14 cellular contexts compared by ENCODE assay signal in genomic region chr13:41487222-41487621, GRCh38. TPM values are rescaled to one million over a fixed set of nuclear protein-coding genes. Genes with fewer than 3 reads are reported as not detected.
DNase-seq lines count a peak whose midpoint lies in the region; ATAC-seq, FAIRE-seq and TF ChIP-seq lines count a peak whose summit lies in the region.
"Had no signal": no experiment of that assay in that cellular context is flagged by ENCODE, and none has a peak within 500 bp of the region (broad histone marks: within the 10 kb centered on the region; RNA-seq: fewer than 3 reads in every experiment).

No MANE protein-coding gene starts in this region.

- H3K9me3 Mint-ChIP-seq in activated naive CD8-positive, alpha-beta T cell (ENCODE audit: low read depth), result peaks cover 18% of the 10 kb centered on the region
- peaks cover 31% of the 10 kb centered on the region for H3K9me3 Mint-ChIP-seq in activated naive CD8-positive, alpha-beta T cell treated with anti-CD3 and anti-CD28 coated beads for 36 hours
- H3K9me3 Mint-ChIP-seq in activated naive CD8-positive, alpha-beta T cell treated with anti-CD3 and anti-CD28 coated beads, Interleukin-2, amount 50 U/mL, for 24 hours, result peaks cover 36% of the 10 kb centered on the region
- H3K9me3 Mint-ChIP-seq in naive thymus-derived CD4-positive, alpha-beta T cell, result peaks cover 7 to 47% (median 24%) of the 10 kb centered on the region in 11 donors
- peaks cover 9 to 22% of the 10 kb centered on the region in 2 donors for H3K9me3 Mint-ChIP-seq in stimulated activated naive B cell treated with anti-CD40 and anti-IgM and Interleukin-4, amounts not matched to agents 10 μg/mL and 1 μg/mL and 100 μg/mL, for 72 hours

- no peaks in the 10 kb centered on the region for H3K27me3 ChIP-seq in naive thymus-derived CD4-positive, alpha-beta T cell (ENCODE audit: control insufficient read depth in 2 of 2, insufficient read depth in 2 of 2, low read length in 2 of 2)
- H3K27me3 ChIP-seq in pancreas (no peaks in the 10 kb centered on the region), heart left ventricle (no peaks in the 10 kb centered on the region)

- no peak for TF ChIP-seq POLR2A in heart left ventricle (IDR thresholded peaks at IDR 0.05)

- H3K27ac ChIP-seq in naive thymus-derived CD4-positive, alpha-beta T cell (ENCODE audit: low read depth, low read length), result peak overlapping the region; percentile 69
- H3K27ac ChIP-seq in pancreas, result no peak overlapping the region
- H3K27ac ChIP-seq in heart left ventricle, result no peak overlapping the region
- H3K27ac ChIP-seq: A549, C4-2B had no signal

- TF ChIP-seq CTCF in pancreas (IDR thresholded peaks at IDR 0.05), result no peak
- TF ChIP-seq CTCF in heart left ventricle (IDR thresholded peaks at IDR 0.05), result no peak

- H3K27ac Mint-ChIP-seq in activated naive CD8-positive, alpha-beta T cell, result peak overlapping the region; percentile 78
- no peak overlapping the region for H3K27ac Mint-ChIP-seq in activated naive CD8-positive, alpha-beta T cell treated with anti-CD3 and anti-CD28 coated beads for 36 hours
- peak overlapping the region; percentile 12 for H3K27ac Mint-ChIP-seq in activated naive CD8-positive, alpha-beta T cell treated with anti-CD3 and anti-CD28 coated beads, Interleukin-2, amount 50 U/mL, for 24 hours
- H3K27ac Mint-ChIP-seq in naive thymus-derived CD4-positive, alpha-beta T cell, result peak overlapping the region in 7 of 9 donors; percentile 93 to 99 (median 96)
- peak overlapping the region; percentile 21 for H3K27ac Mint-ChIP-seq in stimulated activated naive B cell treated with anti-CD40 and anti-IgM and Interleukin-4, amounts not matched to agents 10 μg/mL and 1 μg/mL and 100 μg/mL, for 72 hours

- intact Hi-C loops in naive thymus-derived CD4-positive, alpha-beta T cell (cut with micrococcal nuclease), result no loop called here
- intact Hi-C loops in pancreas (cut with DNase I), result no loop called here
- intact Hi-C loops in heart left ventricle (cut with DNase I), result no loop called here

- ATAC-seq in activated naive CD8-positive, alpha-beta T cell treated with anti-CD3 and anti-CD28 coated beads, Interleukin-2, amount 50 U/mL, for 24 hours, result no peak
- ATAC-seq in naive thymus-derived CD4-positive, alpha-beta T cell, result no peak
- no peak for ATAC-seq in stimulated activated naive B cell treated with anti-CD40 and anti-IgM and Interleukin-4, amounts not matched to agents 10 μg/mL and 1 μg/mL and 100 μg/mL, for 72 hours (replicated peaks)
- ATAC-seq in pancreas (no peak), heart left ventricle (no peak)
- ATAC-seq: A549 had no signal

- DNase-seq in activated naive CD8-positive, alpha-beta T cell treated with anti-CD3 and anti-CD28 coated beads for 36 hours, result no peak
- DNase-seq in activated naive CD8-positive, alpha-beta T cell treated with anti-CD3 and anti-CD28 coated beads, Interleukin-2, amount 50 U/mL, for 24 hours, result no peak
- DNase-seq in naive thymus-derived CD4-positive, alpha-beta T cell, result no peak
- DNase-seq in stimulated activated naive B cell treated with anti-CD40 and anti-IgM and Interleukin-4, amounts not matched to agents 10 μg/mL and 1 μg/mL and 100 μg/mL, for 72 hours, result no peak
- DNase-seq in pancreas (no peak), heart left ventricle (no peak), SK-N-DZ (ENCODE audit: low spot score) (no peak)
- DNase-seq: BE2C, GF-D8 had no signal

- no peaks in the 10 kb centered on the region for H3K36me3 ChIP-seq in naive thymus-derived CD4-positive, alpha-beta T cell (ENCODE audit: control insufficient read depth in 2 of 3, insufficient read depth in 3 of 3, low read length in 3 of 3)
- H3K36me3 ChIP-seq in pancreas (no peaks in the 10 kb centered on the region), heart left ventricle (no peaks in the 10 kb centered on the region)
- H3K36me3 ChIP-seq: BE2C, HAP-1 had no signal

- no peaks in the 10 kb centered on the region for H3K9me3 ChIP-seq in naive thymus-derived CD4-positive, alpha-beta T cell (ENCODE audit: control insufficient read depth in 2 of 3, low read length in 3 of 3)
- H3K9me3 ChIP-seq in pancreas (no peaks in the 10 kb centered on the region), heart left ventricle (peaks cover 0 to 18% (median under 1%) of the 10 kb centered on the region in 12 donors)
- H3K9me3 ChIP-seq: A549, BE2C, HAP-1 had no signal

- H3K36me3 Mint-ChIP-seq in activated naive CD8-positive, alpha-beta T cell, result peaks cover 24% of the 10 kb centered on the region
- peaks cover 21% of the 10 kb centered on the region for H3K36me3 Mint-ChIP-seq in activated naive CD8-positive, alpha-beta T cell treated with anti-CD3 and anti-CD28 coated beads for 36 hours
- peaks cover 3% of the 10 kb centered on the region for H3K36me3 Mint-ChIP-seq in activated naive CD8-positive, alpha-beta T cell treated with anti-CD3 and anti-CD28 coated beads, Interleukin-2, amount 50 U/mL, for 24 hours (ENCODE audit: low read depth)
- peaks cover 9 to 33% (median 28%) of the 10 kb centered on the region in 5 donors for H3K36me3 Mint-ChIP-seq in naive thymus-derived CD4-positive, alpha-beta T cell
- H3K36me3 Mint-ChIP-seq in stimulated activated naive B cell treated with anti-CD40 and anti-IgM and Interleukin-4, amounts not matched to agents 10 μg/mL and 1 μg/mL and 100 μg/mL, for 72 hours, result peaks cover 2 to 11% of the 10 kb centered on the region in 2 donors

- no peak overlapping the region for H3K4me3 ChIP-seq in naive thymus-derived CD4-positive, alpha-beta T cell (ENCODE audit: low read length)
- H3K4me3 ChIP-seq in pancreas (no peak overlapping the region), heart left ventricle (no peak overlapping the region)
- H3K4me3 ChIP-seq: A549, HAP-1 had no signal

- 60 to 64% methylated on average over 2 of the region's 2 CpGs for WGBS in pancreas, 2 donors
- WGBS in heart left ventricle, 4 donors, result 73 to 88% (median 79%) methylated on average over 2 of the region's 2 CpGs

- no peak for FAIRE-seq in pancreas (lab: Jason Lieb, UNC)
- FAIRE-seq: A549, H1 had no signal

- peaks cover 53% of the 10 kb centered on the region for H3K4me1 Mint-ChIP-seq in activated naive CD8-positive, alpha-beta T cell (ENCODE audit: low read depth)
- peaks cover 35% of the 10 kb centered on the region for H3K4me1 Mint-ChIP-seq in activated naive CD8-positive, alpha-beta T cell treated with anti-CD3 and anti-CD28 coated beads for 36 hours
- peaks cover 42% of the 10 kb centered on the region for H3K4me1 Mint-ChIP-seq in activated naive CD8-positive, alpha-beta T cell treated with anti-CD3 and anti-CD28 coated beads, Interleukin-2, amount 50 U/mL, for 24 hours
- peaks cover 21 to 56% (median 52%) of the 10 kb centered on the region in 7 donors for H3K4me1 Mint-ChIP-seq in naive thymus-derived CD4-positive, alpha-beta T cell
- peaks cover 11 to 16% of the 10 kb centered on the region in 2 donors for H3K4me1 Mint-ChIP-seq in stimulated activated naive B cell treated with anti-CD40 and anti-IgM and Interleukin-4, amounts not matched to agents 10 μg/mL and 1 μg/mL and 100 μg/mL, for 72 hours

- no peaks in the 10 kb centered on the region for H3K27me3 Mint-ChIP-seq in activated naive CD8-positive, alpha-beta T cell
- H3K27me3 Mint-ChIP-seq in activated naive CD8-positive, alpha-beta T cell treated with anti-CD3 and anti-CD28 coated beads for 36 hours, result no peaks in the 10 kb centered on the region
- no peaks in the 10 kb centered on the region for H3K27me3 Mint-ChIP-seq in activated naive CD8-positive, alpha-beta T cell treated with anti-CD3 and anti-CD28 coated beads, Interleukin-2, amount 50 U/mL, for 24 hours
- no peaks in the 10 kb centered on the region for H3K27me3 Mint-ChIP-seq in naive thymus-derived CD4-positive, alpha-beta T cell
- H3K27me3 Mint-ChIP-seq in stimulated activated naive B cell treated with anti-CD40 and anti-IgM and Interleukin-4, amounts not matched to agents 10 μg/mL and 1 μg/mL and 100 μg/mL, for 72 hours, result peaks cover 0 to 5% of the 10 kb centered on the region in 2 donors

- H3K4me3 Mint-ChIP-seq in activated naive CD8-positive, alpha-beta T cell, result no peak overlapping the region
- no peak overlapping the region for H3K4me3 Mint-ChIP-seq in activated naive CD8-positive, alpha-beta T cell treated with anti-CD3 and anti-CD28 coated beads for 36 hours
- H3K4me3 Mint-ChIP-seq in activated naive CD8-positive, alpha-beta T cell treated with anti-CD3 and anti-CD28 coated beads, Interleukin-2, amount 50 U/mL, for 24 hours, result no peak overlapping the region
- peak overlapping the region in 2 of 10 donors; percentile 80 to 81 for H3K4me3 Mint-ChIP-seq in naive thymus-derived CD4-positive, alpha-beta T cell
- no peak overlapping the region for H3K4me3 Mint-ChIP-seq in stimulated activated naive B cell treated with anti-CD40 and anti-IgM and Interleukin-4, amounts not matched to agents 10 μg/mL and 1 μg/mL and 100 μg/mL, for 72 hours

- CTCF ChIA-PET in naive thymus-derived CD4-positive, alpha-beta T cell (lab: Charles Lee), result interaction anchor here (2.1 to 2.5 kb wide), 2 partner anchors 16 to 28 kb away, joined by 8 to 9 read pairs; no protein-coding TSS in a partner anchor

- H3K4me1 ChIP-seq in naive thymus-derived CD4-positive, alpha-beta T cell (ENCODE audit: control insufficient read depth in 2 of 2, insufficient read depth in 2 of 2, low read length in 2 of 2), result peaks cover 6 to 31% of the 10 kb centered on the region in 2 donors
- H3K4me1 ChIP-seq in pancreas (no peaks in the 10 kb centered on the region), heart left ventricle (peaks cover 0 to 7% (median 0%) of the 10 kb centered on the region in 12 donors)
- H3K4me1 ChIP-seq: A549, BE2C, HAP-1 had no signal

- POLR2A ChIA-PET in naive thymus-derived CD4-positive, alpha-beta T cell (lab: Charles Lee), result interaction anchor here (0.6 to 16.2 kb wide), 7 partner anchors 8 to 711 kb away, joined by 3 to 284 read pairs (median 4); no protein-coding TSS in a partner anchor

RNA-seq across cellular contexts. Expression of gene RGCC, which starts 29.9 kb away (rescaled TPM):
- 100 to 1,000 TPM; 111 to 117 TPM for total RNA-seq in activated naive CD8-positive, alpha-beta T cell treated with anti-CD3 and anti-CD28 coated beads for 36 hours
- total RNA-seq in naive thymus-derived CD4-positive, alpha-beta T cell, result 100 to 1,000 TPM in 4 of 5 experiments, 10 to 100 TPM in 1; 45.9 to 402 (median 197) TPM
- polyA plus RNA-seq in naive thymus-derived CD4-positive, alpha-beta T cell, result 100 to 1,000 TPM; 123 to 284 TPM
- 10 to 100 TPM in 2 of 6 donors, 1 to 10 TPM in 4; 3.2 to 15.3 (median 6.5) TPM for total RNA-seq in pancreas
- 10 to 100 TPM in 1 of 2 donors, 1 to 10 TPM in 1; 7.0 to 22.9 TPM for polyA plus RNA-seq in pancreas
- 100 to 1,000 TPM in 2 of 9 donors, 10 to 100 TPM in 7; 22.9 to 228 (median 45.9) TPM for total RNA-seq in heart left ventricle
- 10 to 100 TPM; 48.9 to 57.7 TPM for polyA plus RNA-seq in heart left ventricle
- 0.24 and 4.4 TPM in 2 replicates for polyA plus RNA-seq in SK-N-DZ (2014; cell fraction: cytosol; rRNA removed)
- 1.1 and 2.0 TPM in 2 replicates for polyA plus RNA-seq in SK-N-DZ (2014; cell fraction: nucleus; rRNA removed)
- polyA plus RNA-seq: H1 had no signal
